In genomic region chr2:134955744-134956143, GRCh38 we compare ENCODE assay signal across 19 cellular contexts.
"Had no signal": no experiment of that assay in that cellular context is flagged by ENCODE, and none has a peak within 500 bp of the region (broad histone marks: within the 10 kb centered on the region; RNA-seq: fewer than 3 reads in every experiment).

No MANE protein-coding gene starts in this region.

- H3K27me3 ChIP-seq: right atrium auricular region, suprapubic skin, tibial artery, uterus had no signal

- ATAC-seq: naive thymus-derived CD4-positive, alpha-beta T cell; natural killer cell treated with Interleukin-12 subunit alpha and Interleukin-12 subunit beta and Interleukin-15 and Interleukin-18, amount 100 ng/mL, for 72 hours; psoas muscle; sciatic nerve; stimulated activated effector memory CD8-positive, alpha-beta T cell treated with anti-CD3 and anti-CD28 coated beads, Interleukin-12 subunit alpha, Interleukin-12 subunit beta, amount 100 ng/mL, for 72 hours had no signal

- H3K27ac ChIP-seq: left ventricle myocardium inferior, parathyroid adenoma, psoas muscle, right atrium auricular region, skin epidermis, suprapubic skin, thoracic aorta, tibial artery, uterus had no signal

- H3K4me3 ChIP-seq: left ventricle myocardium inferior, lung, psoas muscle, right atrium auricular region, skin epidermis, suprapubic skin, thoracic aorta, tibial artery, uterus had no signal

- H3K9ac ChIP-seq: parathyroid adenoma had no signal

- H3K4me1 ChIP-seq: left ventricle myocardium inferior, parathyroid adenoma, psoas muscle, right atrium auricular region, suprapubic skin, tibial artery, uterus had no signal

- H3K9me3 ChIP-seq: left ventricle myocardium inferior, psoas muscle, right atrium auricular region, suprapubic skin, thoracic aorta, tibial artery, uterus had no signal

- H3K36me3 ChIP-seq: uterus had no signal

- DNase-seq: hippocampal formation; kidney; left ventricle myocardium inferior; mesendoderm; naive thymus-derived CD4-positive, alpha-beta T cell; psoas muscle; stimulated activated CD4-positive, alpha-beta T cell treated with anti-CD3 and anti-CD28 coated beads, Interleukin-4, amount 100 ng/mL, for 24 hours; stimulated activated naive CD4-positive, alpha-beta T cell; tibial artery; uterus had no signal
